Comparison of ENCODE assay signal across 22 cellular contexts in genomic region chr14:99611639-99612038, GRCh38. TPM values are rescaled to one million over a fixed set of nuclear protein-coding genes. Genes with fewer than 3 reads are reported as not detected.
A peak's percentile ranks its signal among the peaks of the same experiment; 100 is the strongest.
DNase-seq lines count a peak whose midpoint lies in the region; ATAC-seq and TF ChIP-seq lines count a peak whose summit lies in the region.
"Had no signal": no experiment of that assay in that cellular context is flagged by ENCODE, and none has a peak within 500 bp of the region (broad histone marks: within the 10 kb centered on the region; RNA-seq: fewer than 3 reads in every experiment).

No MANE protein-coding gene starts in this region.

- H3K9me3 ChIP-seq in breast epithelium (no peaks in the 10 kb centered on the region), esophagus (ENCODE audit: control insufficient read depth in 2 of 2, insufficient read depth in 1 of 2, low read depth in 1 of 2, low read length in 1 of 2) (no peaks in the 10 kb centered on the region), mucosa of descending colon (no peaks in the 10 kb centered on the region)
- H3K9me3 ChIP-seq: BE2C had no signal

- CTCF ChIA-PET in MCF 10A (lab: Yijun Ruan, JAX) = interaction anchor here (0.7 kb wide), 1 partner anchor 130 kb away, joined by 3 read pairs; no protein-coding TSS in a partner anchor
- CTCF ChIA-PET in activated CD4-positive, alpha-beta memory T cell treated with anti-CD3 and anti-CD28 coated beads, Interleukin-2, amount 10 ng/mL, durations not matched to agents 7 days and 5 days (lab: Charles Lee) = no interaction called here

- H3K36me3 ChIP-seq in breast epithelium = no peaks in the 10 kb centered on the region
- H3K36me3 ChIP-seq in esophagus (ENCODE audit: control insufficient read depth in 2 of 2, insufficient read depth in 2 of 2, low read length in 1 of 2) = no peaks in the 10 kb centered on the region
- H3K36me3 ChIP-seq in mucosa of descending colon (ENCODE audit: low read depth) = no peaks in the 10 kb centered on the region
- H3K36me3 ChIP-seq: BE2C had no signal

- H3K27me3 ChIP-seq in breast epithelium (no peaks in the 10 kb centered on the region), esophagus (ENCODE audit: control insufficient read depth in 1 of 2, insufficient read depth in 2 of 2, low read length in 2 of 2) (no peaks in the 10 kb centered on the region)
- H3K27me3 ChIP-seq: BE2C had no signal

- POLR2A ChIA-PET in MCF 10A (lab: Yijun Ruan, JAX) = interaction anchor here (0.6 to 1.3 kb wide), 2 partner anchors 8 to 71 kb away, joined by 3 to 8 read pairs; partner anchors contain the start of gene CCDC85C
- POLR2A ChIA-PET in activated CD4-positive, alpha-beta memory T cell treated with anti-CD3 and anti-CD28 coated beads, Interleukin-2, amount 10 ng/mL, durations not matched to agents 7 days and 5 days (lab: Charles Lee) = no interaction called here

- H3K4me1 ChIP-seq in breast epithelium (no peaks in the 10 kb centered on the region), esophagus (ENCODE audit: control insufficient read depth in 2 of 2, insufficient read depth in 2 of 2, low read length in 1 of 2) (peaks cover 6 to 8% of the 10 kb centered on the region in 2 donors), mucosa of descending colon (ENCODE audit: low read depth) (peaks cover 4% of the 10 kb centered on the region)

- H3K36me3 Mint-ChIP-seq in MCF 10A (ENCODE audit: insufficient read depth, unreplicated experiment) = no peaks in the 10 kb centered on the region
- H3K36me3 Mint-ChIP-seq in activated CD4-positive, alpha-beta memory T cell treated with anti-CD3 and anti-CD28 coated beads, Interleukin-2, amount 10 ng/mL, durations not matched to agents 7 days and 5 days (ENCODE audit: low read depth) = no peaks in the 10 kb centered on the region
- H3K36me3 Mint-ChIP-seq: CD14-positive monocyte; CD8-positive, alpha-beta memory T cell had no signal

- peak; percentile 58 for ATAC-seq in mucosa of descending colon
- no peak for ATAC-seq in GM19452 (IDR thresholded peaks at IDR 0.05; ENCODE audit: unreplicated experiment)

- H3K27ac ChIP-seq in breast epithelium (no peak overlapping the region), esophagus (ENCODE audit: low read depth in 2 of 2, low read length in 1 of 2) (peak overlapping the region; percentile 84 to 90)
- H3K27ac ChIP-seq: 22Rv1, SK-N-MC had no signal

- 84 to 92% methylated on average over 4 of the region's 4 CpGs for WGBS in esophagus, 2 donors

- TF ChIP-seq POLR2A in breast epithelium (IDR thresholded peaks at IDR 0.05) = no peak

- no peaks in the 10 kb centered on the region for H3K9me3 Mint-ChIP-seq in MCF 10A (ENCODE audit: unreplicated experiment)
- H3K9me3 Mint-ChIP-seq in activated CD4-positive, alpha-beta memory T cell treated with anti-CD3 and anti-CD28 coated beads, Interleukin-2, amount 10 ng/mL, durations not matched to agents 7 days and 5 days = no peaks in the 10 kb centered on the region
- H3K9me3 Mint-ChIP-seq: CD14-positive monocyte; CD8-positive, alpha-beta memory T cell had no signal

- BruUV-seq in MCF 10A (replicated peaks; lab: Mats Ljungman, UMichigan) = no TSS peak

- H3K27me3 Mint-ChIP-seq in MCF 10A (ENCODE audit: insufficient read depth, unreplicated experiment) = no peaks in the 10 kb centered on the region
- H3K27me3 Mint-ChIP-seq in activated CD4-positive, alpha-beta memory T cell treated with anti-CD3 and anti-CD28 coated beads, Interleukin-2, amount 10 ng/mL, durations not matched to agents 7 days and 5 days = peaks cover 13% of the 10 kb centered on the region

- peak overlapping the region; percentile 75 for H3K27ac Mint-ChIP-seq in MCF 10A (ENCODE audit: low read depth, unreplicated experiment)
- H3K27ac Mint-ChIP-seq in activated CD4-positive, alpha-beta memory T cell treated with anti-CD3 and anti-CD28 coated beads, Interleukin-2, amount 10 ng/mL, durations not matched to agents 7 days and 5 days = no peak overlapping the region
- H3K27ac Mint-ChIP-seq: CD14-positive monocyte; CD8-positive, alpha-beta memory T cell had no signal

- intact Hi-C loops in MCF 10A (cut with micrococcal nuclease) = no loop called here
- intact Hi-C loops in breast epithelium (cut with DNase I; ENCODE audit: low total_unique reads) = no loop called here
- intact Hi-C loops in mucosa of descending colon (cut with DNase I, micrococcal nuclease) = no loop called here

- no peak overlapping the region for H3K4me3 ChIP-seq in breast epithelium
- H3K4me3 ChIP-seq in esophagus (ENCODE audit: low read depth in 1 of 2, low read length in 2 of 2) = no peak overlapping the region
- no peak overlapping the region for H3K4me3 ChIP-seq in mucosa of descending colon
- H3K4me3 ChIP-seq: SK-N-MC had no signal

- no peak overlapping the region for H3K4me3 Mint-ChIP-seq in MCF 10A (ENCODE audit: unreplicated experiment)
- no peak overlapping the region for H3K4me3 Mint-ChIP-seq in activated CD4-positive, alpha-beta memory T cell treated with anti-CD3 and anti-CD28 coated beads, Interleukin-2, amount 10 ng/mL, durations not matched to agents 7 days and 5 days
- H3K4me3 Mint-ChIP-seq: CD14-positive monocyte; CD8-positive, alpha-beta memory T cell had no signal

- DNase-seq in MCF 10A (ENCODE audit: unreplicated experiment) (no peak), breast epithelium (ENCODE audit: low spot score in 2 of 2) (no peak), mucosa of descending colon (no peak), GF-D8 (lab: John Stamatoyannopoulos, UW) (no peak)
- DNase-seq in activated CD4-positive, alpha-beta memory T cell treated with anti-CD3 and anti-CD28 coated beads, Interleukin-2, amount 10 ng/mL, durations not matched to agents 7 days and 5 days = no peak
- DNase-seq: ACHN; BE2C; CD8-positive, alpha-beta memory T cell; DMS 273 treated with DMSO at 0.1 percent for 48 hours; DMS79; HCEC 1CT; KG1; MM.1S; NCI-H2029 treated with DMSO at 0.1 percent for 48 hours; NCI-H446 treated with DMSO at 0.1 percent for 48 hours; NCI-H526; SIG-M5 had no signal

- TF ChIP-seq CTCF in MCF 10A (IDR thresholded peaks at IDR 0.05; ENCODE audit: unreplicated experiment) = no peak
- no peak for TF ChIP-seq CTCF in breast epithelium (IDR thresholded peaks at IDR 0.05)
- TF ChIP-seq CTCF in mucosa of descending colon (IDR thresholded peaks at IDR 0.05) = no peak

- peaks cover 8% of the 10 kb centered on the region for H3K4me1 Mint-ChIP-seq in MCF 10A (ENCODE audit: insufficient read depth, unreplicated experiment)
- no peaks in the 10 kb centered on the region for H3K4me1 Mint-ChIP-seq in activated CD4-positive, alpha-beta memory T cell treated with anti-CD3 and anti-CD28 coated beads, Interleukin-2, amount 10 ng/mL, durations not matched to agents 7 days and 5 days
- H3K4me1 Mint-ChIP-seq: CD14-positive monocyte had no signal

RNA-seq across cellular contexts. Expression of gene CCDC85C, which starts 7.6 kb away (rescaled TPM):
- total RNA-seq in MCF 10A (2022) (19.1 and 29.9 TPM in 2 replicates), breast epithelium (1 to 10 TPM; 1.3 to 8.3 (median 4.3) TPM), mucosa of descending colon (100 to 1,000 TPM in 1 of 3 donors, 10 to 100 TPM in 2; 66.2 to 102 (median 66.2) TPM)
- 10 to 100 TPM; 30.1 to 51.0 TPM for polyA plus RNA-seq in esophagus
- 10 to 100 TPM; 10.2 to 11.7 TPM for total RNA-seq in activated CD4-positive, alpha-beta memory T cell treated with anti-CD3 and anti-CD28 coated beads, Interleukin-2, amount 10 ng/mL, durations not matched to agents 7 days and 5 days

RNA-seq across cellular contexts. Expression of gene HHIPL1, which starts 33.3 kb away (rescaled TPM):
- total RNA-seq in MCF 10A (2022) (0.10 TPM in 1 of 2 replicates, not detected in the other), breast epithelium (1 to 10 TPM; 1.3 to 4.6 (median 2.3) TPM), mucosa of descending colon (1 to 10 TPM in 2 of 3 donors, under 1 TPM in 1; 0.26 to 3.2 (median 1.1) TPM)
- polyA plus RNA-seq in esophagus = under 1 TPM; 0.14 to 0.28 TPM
- total RNA-seq in activated CD4-positive, alpha-beta memory T cell treated with anti-CD3 and anti-CD28 coated beads, Interleukin-2, amount 10 ng/mL, durations not matched to agents 7 days and 5 days = under 1 TPM; 0.08 to 0.10 TPM
- polyA plus RNA-seq: CD14-positive monocyte; CD8-positive, alpha-beta memory T cell had no signal

Comparison
In these comparisons a context has a peak if more than half of its experiments do, and no peak if none do; other contexts are left out.
1. H3K27ac ChIP-seq: peak in esophagus (2 of 2); none in breast epithelium (0 of 2).